In genomic region chr15:88537591-88538317, GRCh38 we compare ENCODE assay signal across 24 cellular contexts. TPM values are rescaled to one million over a fixed set of nuclear protein-coding genes. Genes with fewer than 3 reads are reported as not detected.
A peak's percentile ranks its signal among the peaks of the same experiment; 100 is the strongest.
DNase-seq lines count a peak whose midpoint lies in the region; ATAC-seq and TF ChIP-seq lines count a peak whose summit lies in the region.
"Had no signal": no experiment of that assay in that cellular context is flagged by ENCODE, and none has a peak within 500 bp of the region (broad histone marks: within the 10 kb centered on the region; RNA-seq: fewer than 3 reads in every experiment).

No MANE protein-coding gene starts in this region.

- H3K9ac ChIP-seq in HUES6 (ENCODE audit: low read length) (peak overlapping the region; percentile 28), mesendoderm (ENCODE audit: low read length) (no peak overlapping the region)
- H3K9ac ChIP-seq: GM23248 had no signal

- no peak overlapping the region; the same call in 1 of the 2 replicates for H3K27ac ChIP-seq in HUES6 (ENCODE audit: low read depth, low read length)
- peak overlapping the region; percentile 25 for H3K27ac ChIP-seq in mesendoderm (ENCODE audit: low read depth, low read length)
- H3K27ac ChIP-seq: GM23248, RWPE1, SK-N-MC had no signal

- H4K8ac ChIP-seq in mesendoderm (ENCODE audit: low read depth, low read length), result no peak overlapping the region

- no TSS peak for BruUV-seq in Caco-2 (replicated peaks; lab: Mats Ljungman, UMichigan)

- no peak overlapping the region for H4K5ac ChIP-seq in mesendoderm (ENCODE audit: low read length)

- H3K79me1 ChIP-seq in mesendoderm (ENCODE audit: low read length), result no peaks in the 10 kb centered on the region

- POLR2A ChIA-PET in Caco-2 (lab: Charles Lee) (no interaction called here), WTC11 (lab: Charles Lee) (no interaction called here)

- H3K36me3 ChIP-seq in Caco-2 (ENCODE audit: control insufficient read depth, insufficient read depth, low read length) (no peaks in the 10 kb centered on the region), HUES6 (ENCODE audit: control insufficient read depth, insufficient read depth, low read length) (no peaks in the 10 kb centered on the region), mesendoderm (ENCODE audit: control insufficient read depth, insufficient read depth, low read length) (no peaks in the 10 kb centered on the region)
- H3K36me3 ChIP-seq: BE2C had no signal

- intact Hi-C loops in Caco-2 (cut with micrococcal nuclease; ENCODE audit: unreplicated experiment), result no loop called here

- H3K4me3 Mint-ChIP-seq in Caco-2 (ENCODE audit: unreplicated experiment), result no peak overlapping the region
- no peak overlapping the region for H3K4me3 Mint-ChIP-seq in WTC11
- H3K4me3 Mint-ChIP-seq: CD14-positive monocyte had no signal

- no peak overlapping the region for H3K4me2 ChIP-seq in mesendoderm (ENCODE audit: low read length)

- CTCF ChIA-PET in Caco-2 (lab: Charles Lee), result no interaction called here
- CTCF ChIA-PET in WTC11 (lab: Charles Lee), result no interaction called here

- H3K27ac Mint-ChIP-seq in Caco-2 (ENCODE audit: unreplicated experiment) (peak overlapping the region; percentile 53), WTC11 (peak overlapping the region; percentile 50; the same call in 1 of the 2 replicates)
- H3K27ac Mint-ChIP-seq: CD14-positive monocyte had no signal

- H3K27me3 ChIP-seq in Caco-2 (replicated peaks; ENCODE audit: control insufficient read depth, insufficient read depth, low read length) (no peaks in the 10 kb centered on the region), HUES6 (ENCODE audit: control insufficient read depth, insufficient read depth, low read length) (no peaks in the 10 kb centered on the region), mesendoderm (ENCODE audit: insufficient read depth, low read length, poor library complexity) (no peaks in the 10 kb centered on the region)
- H3K27me3 ChIP-seq: BE2C had no signal

- H2BK15ac ChIP-seq in mesendoderm (replicated peaks; ENCODE audit: low read depth), result no peak overlapping the region

- H3K9me3 Mint-ChIP-seq in Caco-2 (ENCODE audit: unreplicated experiment) (peaks cover 14% of the 10 kb centered on the region), WTC11 (peaks cover 24% of the 10 kb centered on the region)

- H3K56ac ChIP-seq in mesendoderm (ENCODE audit: low read length), result peak overlapping the region; percentile 81

- H3K4me3 ChIP-seq in Caco-2 (ENCODE audit: low read depth, low read length), result no peak overlapping the region
- H3K4me3 ChIP-seq in HUES6 (ENCODE audit: low read depth, low read length), result no peak overlapping the region
- no peak overlapping the region for H3K4me3 ChIP-seq in mesendoderm (ENCODE audit: low read length)
- H3K4me3 ChIP-seq: GM12878, GM23248, SK-N-MC had no signal

- no peaks in the 10 kb centered on the region for H3K27me3 Mint-ChIP-seq in Caco-2 (ENCODE audit: insufficient read depth, unreplicated experiment)
- no peaks in the 10 kb centered on the region for H3K27me3 Mint-ChIP-seq in WTC11 (ENCODE audit: low read depth)

- H3K79me2 ChIP-seq in mesendoderm (ENCODE audit: control insufficient read depth, insufficient read depth, low read length), result no peaks in the 10 kb centered on the region

- peak overlapping the region; percentile 22 for H3K18ac ChIP-seq in mesendoderm (ENCODE audit: low read length)

- peak overlapping the region; percentile 20 for H3K4ac ChIP-seq in mesendoderm (ENCODE audit: low read depth, low read length)

- peaks cover 33% of the 10 kb centered on the region for H3K4me1 Mint-ChIP-seq in Caco-2 (ENCODE audit: low read depth, unreplicated experiment)
- peaks cover 36% of the 10 kb centered on the region for H3K4me1 Mint-ChIP-seq in WTC11

- DNase-seq in Caco-2 (no peak), WTC11 (ENCODE audit: low spot score) (no peak), mesendoderm (peak; percentile 49), NCI-H1092 treated with DMSO at 0.1 percent for 48 hours (lab: John Stamatoyannopoulos, UW) (no peak), A172 (ENCODE audit: low spot score) (no peak)
- DNase-seq: ACHN, BE2C, DMS53, GM23248, HCEC 1CT, KBM-7, MV-4-11, NCI-H1694, NCI-H2081, NCI-H226, NCI-H510A, NCI-H69, SHP77 treated with DMSO at 0.1 percent for 48 hours had no signal

- no CpG with 5 or more reads among the region's 7 CpGs for WGBS in mesendoderm (ENCODE audit: extremely low coverage, insufficient coverage, low lambda C conversion rate)

- H3K36me3 Mint-ChIP-seq in Caco-2 (ENCODE audit: insufficient read depth, unreplicated experiment) (peaks cover 6% of the 10 kb centered on the region), WTC11 (peaks cover 13% of the 10 kb centered on the region)

- H2BK120ac ChIP-seq in mesendoderm (ENCODE audit: low read depth, low read length), result peak overlapping the region; percentile 85

- TF ChIP-seq CTCF in Caco-2 (IDR thresholded peaks at IDR 0.05; ENCODE audit: insufficient read depth in 1 of 2, low read depth in 1 of 2, low read length in 1 of 2, severe bottlenecking in 1 of 2, unreplicated experiment in 1 of 2) (no peak), WTC11 (IDR thresholded peaks at IDR 0.05) (no peak)

- H3K4me1 ChIP-seq in Caco-2 (peaks cover 40% of the 10 kb centered on the region), HUES6 (ENCODE audit: control insufficient read depth, insufficient read depth, low read length) (peaks cover 42% of the 10 kb centered on the region), mesendoderm (ENCODE audit: control insufficient read depth, low read depth, low read length) (peaks cover 15% of the 10 kb centered on the region)
- H3K4me1 ChIP-seq: BE2C had no signal

- H3K9me3 ChIP-seq in Caco-2 (peaks cover 5% of the 10 kb centered on the region), HUES6 (ENCODE audit: control insufficient read depth, insufficient read depth, low read depth, low read length) (peaks cover 15% of the 10 kb centered on the region)
- H3K9me3 ChIP-seq: BE2C had no signal

- H2BK5ac ChIP-seq in mesendoderm (ENCODE audit: low read length), result peak overlapping the region; percentile 81

- H3K23ac ChIP-seq in mesendoderm (ENCODE audit: low read length), result no peak overlapping the region

- ATAC-seq in WTC11 (peak; percentile 36; the same call in 1 of the 2 replicates), HG02571 (IDR thresholded peaks at IDR 0.05; ENCODE audit: unreplicated experiment) (no peak)
- ATAC-seq: GM12878 had no signal

- peak overlapping the region; percentile 1 for H2AK5ac ChIP-seq in mesendoderm (ENCODE audit: low read length)

TF ChIP-seq in WTC11, 78 proteins besides CTCF, POLR2A, EP300 and RAD21 (continues in another document):
- TF ChIP-seq, protein P1, sequence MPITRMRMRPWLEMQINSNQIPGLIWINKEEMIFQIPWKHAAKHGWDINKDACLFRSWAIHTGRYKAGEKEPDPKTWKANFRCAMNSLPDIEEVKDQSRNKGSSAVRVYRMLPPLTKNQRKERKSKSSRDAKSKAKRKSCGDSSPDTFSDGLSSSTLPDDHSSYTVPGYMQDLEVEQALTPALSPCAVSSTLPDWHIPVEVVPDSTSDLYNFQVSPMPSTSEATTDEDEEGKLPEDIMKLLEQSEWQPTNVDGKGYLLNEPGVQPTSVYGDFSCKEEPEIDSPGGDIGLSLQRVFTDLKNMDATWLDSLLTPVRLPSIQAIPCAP (CRISPR knock-in tag; IDR thresholded peaks at IDR 0.05), result no peak
- no peak for TF ChIP-seq RELA (CRISPR knock-in tag; IDR thresholded peaks at IDR 0.05; ENCODE audit: borderline replicate concordance)
- no peak for TF ChIP-seq ZMAT4 (CRISPR knock-in tag; IDR thresholded peaks at IDR 0.05)
- TF ChIP-seq, protein P2, sequence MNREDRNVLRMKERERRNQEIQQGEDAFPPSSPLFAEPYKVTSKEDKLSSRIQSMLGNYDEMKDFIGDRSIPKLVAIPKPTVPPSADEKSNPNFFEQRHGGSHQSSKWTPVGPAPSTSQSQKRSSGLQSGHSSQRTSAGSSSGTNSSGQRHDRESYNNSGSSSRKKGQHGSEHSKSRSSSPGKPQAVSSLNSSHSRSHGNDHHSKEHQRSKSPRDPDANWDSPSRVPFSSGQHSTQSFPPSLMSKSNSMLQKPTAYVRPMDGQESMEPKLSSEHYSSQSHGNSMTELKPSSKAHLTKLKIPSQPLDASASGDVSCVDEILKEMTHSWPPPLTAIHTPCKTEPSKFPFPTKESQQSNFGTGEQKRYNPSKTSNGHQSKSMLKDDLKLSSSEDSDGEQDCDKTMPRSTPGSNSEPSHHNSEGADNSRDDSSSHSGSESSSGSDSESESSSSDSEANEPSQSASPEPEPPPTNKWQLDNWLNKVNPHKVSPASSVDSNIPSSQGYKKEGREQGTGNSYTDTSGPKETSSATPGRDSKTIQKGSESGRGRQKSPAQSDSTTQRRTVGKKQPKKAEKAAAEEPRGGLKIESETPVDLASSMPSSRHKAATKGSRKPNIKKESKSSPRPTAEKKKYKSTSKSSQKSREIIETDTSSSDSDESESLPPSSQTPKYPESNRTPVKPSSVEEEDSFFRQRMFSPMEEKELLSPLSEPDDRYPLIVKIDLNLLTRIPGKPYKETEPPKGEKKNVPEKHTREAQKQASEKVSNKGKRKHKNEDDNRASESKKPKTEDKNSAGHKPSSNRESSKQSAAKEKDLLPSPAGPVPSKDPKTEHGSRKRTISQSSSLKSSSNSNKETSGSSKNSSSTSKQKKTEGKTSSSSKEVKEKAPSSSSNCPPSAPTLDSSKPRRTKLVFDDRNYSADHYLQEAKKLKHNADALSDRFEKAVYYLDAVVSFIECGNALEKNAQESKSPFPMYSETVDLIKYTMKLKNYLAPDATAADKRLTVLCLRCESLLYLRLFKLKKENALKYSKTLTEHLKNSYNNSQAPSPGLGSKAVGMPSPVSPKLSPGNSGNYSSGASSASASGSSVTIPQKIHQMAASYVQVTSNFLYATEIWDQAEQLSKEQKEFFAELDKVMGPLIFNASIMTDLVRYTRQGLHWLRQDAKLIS (CRISPR knock-in tag; IDR thresholded peaks at IDR 0.05; ENCODE audit: borderline replicate concordance), result no peak
- no peak for TF ChIP-seq GTF2I (CRISPR knock-in tag; conservative IDR thresholded peaks at IDR 0.05)
- TF ChIP-seq CREM (CRISPR knock-in tag; IDR thresholded peaks at IDR 0.05), result no peak

RNA-seq across cellular contexts. Expression of gene DET1, which starts 8.7 kb away (rescaled TPM):
- total RNA-seq in Caco-2 (2022) (2.0 and 3.7 TPM in 2 replicates), WTC11 (2021) (5.8 to 6.1 TPM (median 6.1 TPM) in 3 replicates)
- 3.2 TPM for polyA plus RNA-seq in mesendoderm (2013, experiment 1 of 2)
- polyA plus RNA-seq in mesendoderm (2013, experiment 2 of 2), result 3.0 TPM
- total RNA-seq in A172 (2014; rRNA removed; shearing (Covaris generic)), result 5.1 and 5.7 TPM in 2 replicates
